Comparison of ENCODE assay signal across 8 cellular contexts in the genomic region with DNA sequence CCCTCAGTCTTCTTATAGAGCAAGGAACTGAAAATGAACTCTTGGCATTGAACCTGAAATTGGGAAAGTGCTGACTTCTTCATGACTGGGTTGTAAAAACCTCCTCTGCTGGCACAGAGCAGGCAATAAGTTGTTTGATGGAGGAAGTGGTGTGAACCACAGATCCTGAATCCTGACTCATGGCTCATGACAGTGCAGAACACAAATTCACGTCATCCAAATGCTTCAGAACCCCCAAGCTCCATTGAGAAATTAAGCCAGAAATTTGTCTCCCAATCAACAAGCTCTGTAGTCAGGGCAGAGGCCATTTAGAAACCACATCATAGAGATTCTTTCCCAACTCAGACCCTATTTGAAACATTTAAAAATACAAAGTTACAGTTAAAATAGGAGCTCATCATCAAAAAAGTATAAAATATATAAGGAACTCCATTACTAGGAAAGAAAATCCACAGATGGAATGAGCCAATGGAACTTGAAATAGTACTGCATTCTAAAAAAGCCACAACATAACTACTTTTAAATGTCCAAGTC. TPM values are rescaled to one million over a fixed set of nuclear protein-coding genes. Genes with fewer than 3 reads are reported as not detected.
DNase-seq lines count a peak whose midpoint lies in the region; ATAC-seq and TF ChIP-seq lines count a peak whose summit lies in the region.

No MANE protein-coding gene starts in this region.

- H2AFZ ChIP-seq in GM23338 (no peak overlapping the region), osteoblast (ENCODE audit: low read length) (no peak overlapping the region)

- CTCF ChIA-PET in AG04450 (lab: Charles Lee) (interaction anchor here (0.9 to 7.7 kb wide), 7 partner anchors 9 to 631 kb away, joined by 3 to 119 read pairs (median 6); partner anchors contain the start of gene STK17A), A673 (lab: Charles Lee) (interaction anchor here (1.1 to 1.7 kb wide), 2 partner anchors 10 to 117 kb away, joined by 3 to 4 read pairs; partner anchors contain the start of gene STK17A)

- H3K9me2 ChIP-seq in GM23338 (ENCODE audit: insufficient read depth) = 0 out of 2 replicates have a peak, but pooled peaks cover 3% of the 10 kb centered on the region

- no TSS peak for BruUV-seq in A673 (replicated peaks; lab: Mats Ljungman, UMichigan)

- H3K4me3 Mint-ChIP-seq in GM23338 = no peak overlapping the region
- no peak overlapping the region for H3K4me3 Mint-ChIP-seq in effector memory CD8-positive, alpha-beta T cell
- H3K4me3 Mint-ChIP-seq in type B pancreatic cell = no peak overlapping the region

- no peaks in the 10 kb centered on the region for H3K27me3 Mint-ChIP-seq in GM23338 (ENCODE audit: insufficient read depth, low read depth, poor library complexity)
- H3K27me3 Mint-ChIP-seq in effector memory CD8-positive, alpha-beta T cell = no peaks in the 10 kb centered on the region
- no peaks in the 10 kb centered on the region for H3K27me3 Mint-ChIP-seq in type B pancreatic cell

- POLR2A ChIA-PET in AG04450 (lab: Yijun Ruan, JAX) = interaction anchor here (1.3 to 2.6 kb wide), 5 partner anchors 10 to 127 kb away, joined by 3 to 30 read pairs (median 5); partner anchors contain the start of gene STK17A
- POLR2A ChIA-PET in A673 (lab: Charles Lee; ENCODE audit: low non-redundant PET) = interaction anchor here (1.0 kb wide), 1 partner anchor 10 kb away, joined by 3 read pairs; the partner anchor contains the start of gene STK17A

- H3K9me3 ChIP-seq in AG04450 (ENCODE audit: control insufficient read depth, insufficient read depth, low read length) = no peaks in the 10 kb centered on the region; the same call in 1 of the 2 replicates
- H3K9me3 ChIP-seq in SJCRH30 (replicated peaks) = no peaks in the 10 kb centered on the region
- H3K9me3 ChIP-seq in osteoblast (ENCODE audit: low read depth, low read length) = no peaks in the 10 kb centered on the region
- no peaks in the 10 kb centered on the region for H3K9me3 ChIP-seq in A673 (ENCODE audit: low read depth, low read length, poor library complexity, severe bottlenecking)

- H3K27me3 ChIP-seq in AG04450 (ENCODE audit: control insufficient read depth, insufficient read depth, low read length) (no peaks in the 10 kb centered on the region), GM23338 (ENCODE audit: insufficient read depth) (no peaks in the 10 kb centered on the region), SJCRH30 (no peaks in the 10 kb centered on the region), osteoblast (ENCODE audit: insufficient read depth, low read length) (no peaks in the 10 kb centered on the region), A673 (replicated peaks; ENCODE audit: insufficient read depth, low read depth, low read length, poor library complexity) (no peaks in the 10 kb centered on the region)

- no peak for ATAC-seq in GM23338
- peak; percentile 62 for ATAC-seq in effector memory CD8-positive, alpha-beta T cell (replicated peaks)

- H3K4me2 ChIP-seq in GM23338 = no peak overlapping the region
- H3K4me2 ChIP-seq in osteoblast (ENCODE audit: insufficient read depth, low read length) = peak overlapping the region; percentile 18

- H3K4me1 Mint-ChIP-seq in GM23338 = peaks cover 4% of the 10 kb centered on the region; the same call in 2 of the 3 replicates
- H3K4me1 Mint-ChIP-seq in effector memory CD8-positive, alpha-beta T cell (ENCODE audit: low read depth in 2 of 2) = peaks cover 0 to 1% of the 10 kb centered on the region in 2 donors
- peaks cover 4% of the 10 kb centered on the region for H3K4me1 Mint-ChIP-seq in type B pancreatic cell (ENCODE audit: unreplicated experiment)

- H3K36me3 Mint-ChIP-seq in GM23338 (ENCODE audit: low read depth) (no peaks in the 10 kb centered on the region), type B pancreatic cell (no peaks in the 10 kb centered on the region)
- H3K36me3 Mint-ChIP-seq in effector memory CD8-positive, alpha-beta T cell (ENCODE audit: insufficient read depth) = no peaks in the 10 kb centered on the region

- peak; percentile 98 for DNase-seq in AG04450 (ENCODE audit: low read depth, low spot score)
- no peak for DNase-seq in GM23338 (ENCODE audit: low spot score)
- peak; percentile 18 to 25 for DNase-seq in SJCRH30
- DNase-seq in effector memory CD8-positive, alpha-beta T cell = no peak
- peak; percentile 93 for DNase-seq in osteoblast (ENCODE audit: insufficient read length, low spot score, missing footprints)
- no peak for DNase-seq in A673 (ENCODE audit: low spot score)
- DNase-seq in effector CD8-positive, alpha-beta T cell (lab: John Stamatoyannopoulos, UW) = no peak
- no peak for DNase-seq in type B pancreatic cell (ENCODE audit: extremely low spot score, unreplicated experiment)

- no peaks in the 10 kb centered on the region for H3K79me2 ChIP-seq in GM23338 (replicated peaks; ENCODE audit: insufficient read depth)
- H3K79me2 ChIP-seq in osteoblast (ENCODE audit: insufficient read depth, low read length) = no peaks in the 10 kb centered on the region

- no peaks in the 10 kb centered on the region for H3K4me1 ChIP-seq in GM23338 (ENCODE audit: insufficient read depth)
- H3K4me1 ChIP-seq in SJCRH30 = 0 out of 2 replicates have a peak, but pooled peaks cover under 1% of the 10 kb centered on the region
- peaks cover 34% of the 10 kb centered on the region for H3K4me1 ChIP-seq in osteoblast (ENCODE audit: insufficient read depth, low read length)
- no peaks in the 10 kb centered on the region for H3K4me1 ChIP-seq in A673 (ENCODE audit: insufficient read depth, low read length, poor library complexity, severe bottlenecking)

- H3K4me3 ChIP-seq in AG04450 (ENCODE audit: low read depth, low read length) = no peak overlapping the region
- no peak overlapping the region for H3K4me3 ChIP-seq in GM23338
- H3K4me3 ChIP-seq in SJCRH30 = no peak overlapping the region
- H3K4me3 ChIP-seq in osteoblast (ENCODE audit: insufficient read depth, low read length) = no peak overlapping the region
- no peak overlapping the region for H3K4me3 ChIP-seq in A673 (ENCODE audit: low read depth, low read length, poor library complexity, severe bottlenecking)

- intact Hi-C loops in A673 (cut with micrococcal nuclease; ENCODE audit: unreplicated experiment) = no loop called here

- H3K27ac ChIP-seq in AG04450 (ENCODE audit: low read depth, low read length) (peak overlapping the region; percentile 85), GM23338 (ENCODE audit: low read depth) (no peak overlapping the region), SJCRH30 (no peak overlapping the region), osteoblast (ENCODE audit: low read depth, low read length) (peak overlapping the region; percentile 98), A673 (ENCODE audit: low read depth, low read length, poor library complexity, severe bottlenecking) (no peak overlapping the region)

- H4K20me1 ChIP-seq in GM23338 (replicated peaks; ENCODE audit: insufficient read depth) (no peaks in the 10 kb centered on the region), osteoblast (ENCODE audit: insufficient read depth, low read length) (no peaks in the 10 kb centered on the region)

- H3K36me3 ChIP-seq in GM23338 (ENCODE audit: insufficient read depth) (no peaks in the 10 kb centered on the region), SJCRH30 (no peaks in the 10 kb centered on the region), osteoblast (ENCODE audit: insufficient read depth, low read length) (no peaks in the 10 kb centered on the region), A673 (ENCODE audit: insufficient read depth, low read length, poor library complexity, severe bottlenecking) (no peaks in the 10 kb centered on the region)

- no peaks in the 10 kb centered on the region for H3K9me3 Mint-ChIP-seq in GM23338
- no peaks in the 10 kb centered on the region for H3K9me3 Mint-ChIP-seq in effector memory CD8-positive, alpha-beta T cell
- peaks cover 7% of the 10 kb centered on the region for H3K9me3 Mint-ChIP-seq in type B pancreatic cell

- TF ChIP-seq CTCF in AG04450 (IDR thresholded peaks at IDR 0.05; ENCODE audit: low read depth, low read length) (no peak), GM23338 (conservative IDR thresholded peaks at IDR 0.05; ENCODE audit: low read depth in 2 of 2) (no peak), osteoblast (IDR thresholded peaks at IDR 0.05; ENCODE audit: extremely low read depth, low read depth, low read length) (no peak), A673 (conservative IDR thresholded peaks at IDR 0.05; ENCODE audit: low read depth, low read length) (no peak), type B pancreatic cell (conservative IDR thresholded peaks at IDR 0.05) (no peak)

- no peaks in the 10 kb centered on the region for H3F3A ChIP-seq in GM23338 (replicated peaks; ENCODE audit: low read depth)

- H3K27ac Mint-ChIP-seq in GM23338 = 0 out of 2 replicates have a peak overlapping the region, but pooled peaks have one; percentile 74
- no peak overlapping the region for H3K27ac Mint-ChIP-seq in effector memory CD8-positive, alpha-beta T cell
- H3K27ac Mint-ChIP-seq in type B pancreatic cell = no peak overlapping the region

RNA-seq across cellular contexts. Expression of gene STK17A, which starts 10.3 kb away (rescaled TPM):
- polyA plus RNA-seq in AG04450 (2011; rRNA removed) (29.5 and 39.7 TPM in 2 replicates), GM23338 (2016; fragmentation: Nextera tagmentation; extraction: Ambion mirVana) (19.0 and 21.2 TPM in 2 replicates)
- 9.3 and 15.2 TPM in 2 replicates for polyA minus RNA-seq in AG04450 (2011; rRNA and poly(A)+ RNA removed)
- total RNA-seq in GM23338 (2014; rRNA removed; shearing (Covaris generic)) = 21.8 and 28.0 TPM in 2 replicates
- 4.5 TPM in 2 replicates for total RNA-seq in SJCRH30 (2014; rRNA removed; shearing (Covaris generic))
- total RNA-seq in osteoblast (95.2 and 109 TPM in 2 replicates), A673 (2021) (17.1 and 27.3 TPM in 2 replicates), type B pancreatic cell (ENCODE audit: low replicate concordance) (11.0 and 16.7 TPM in 2 replicates)

Comparison
In these comparisons a context has a peak if more than half of its experiments do, and no peak if none do; other contexts are left out.
1. DNase-seq: peak in AG04450 (single experiment), SJCRH30 (2 of 2) and osteoblast (single experiment); none in GM23338 (single experiment), effector memory CD8-positive, alpha-beta T cell (0 of 3), A673 (single experiment), effector CD8-positive, alpha-beta T cell (single experiment) and type B pancreatic cell (single experiment).
2. H3K27ac ChIP-seq: peak in AG04450 (single experiment) and osteoblast (single experiment); none in GM23338 (single experiment), SJCRH30 (single experiment) and A673 (single experiment).